Comparison of ENCODE assay signal across 17 cellular contexts in the genomic region with DNA sequence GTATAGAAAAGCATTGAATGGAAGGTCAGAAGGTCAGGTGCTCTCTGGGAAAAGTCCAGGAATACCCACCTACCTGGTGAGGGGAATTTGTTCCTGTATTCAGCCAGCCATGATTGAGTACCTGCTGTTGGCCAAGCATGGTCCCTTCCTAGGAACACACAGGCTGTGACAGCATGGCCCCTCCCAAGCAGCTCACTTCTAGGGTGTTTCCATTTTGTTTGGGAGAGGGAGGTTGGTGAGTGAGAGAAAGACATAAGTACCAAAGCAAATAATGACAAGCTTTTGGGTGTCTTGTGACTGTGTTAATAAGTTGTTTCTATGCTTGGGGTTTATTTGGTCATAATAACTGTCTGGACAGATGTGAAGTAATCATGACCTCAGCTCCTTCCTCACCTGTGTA.
"Had no signal": no experiment of that assay in that cellular context is flagged by ENCODE, and none has a peak within 500 bp of the region (broad histone marks: within the 10 kb centered on the region; RNA-seq: fewer than 3 reads in every experiment).

No MANE protein-coding gene starts in this region.

- H3K27me3 ChIP-seq: ascending aorta, esophagus squamous epithelium, foreskin keratinocyte had no signal

- H3K27ac ChIP-seq: foreskin keratinocyte, VCaP had no signal

- H3K36me3 ChIP-seq: ascending aorta, esophagus squamous epithelium had no signal

- H3K4me1 ChIP-seq: foreskin keratinocyte had no signal

- H3K4me3 ChIP-seq: ascending aorta, dorsolateral prefrontal cortex, esophagus squamous epithelium had no signal

- H3K9me3 ChIP-seq: ascending aorta, esophagus squamous epithelium had no signal

- DNase-seq: activated CD8-positive, alpha-beta memory T cell treated with anti-CD3 and anti-CD28 coated beads, Interleukin-2, amount 50 U/mL, for 4 hours; activated CD8-positive, alpha-beta T cell treated with anti-CD3 and anti-CD28 coated beads for 36 hours; activated naive CD4-positive, alpha-beta T cell; dorsolateral prefrontal cortex; esophagus squamous epithelium; foreskin keratinocyte; left colon; mammary epithelial cell; natural killer cell; nucleus accumbens; right cardiac atrium; small intestine; T1000; trophoblast cell had no signal

- ATAC-seq: activated CD8-positive, alpha-beta T cell treated with anti-CD3 and anti-CD28 coated beads for 36 hours; foreskin keratinocyte; left colon; natural killer cell; right cardiac atrium; stimulated activated memory B cell treated with anti-CD40 and anti-IgM and Interleukin-4, amounts not matched to agents 10 μg/mL and 1 μg/mL and 100 μg/mL, for 72 hours had no signal
